ENCODE assay signal across 8 cellular contexts in genomic region chr19:30228726-30229523, GRCh38.
A peak's percentile ranks its signal among the peaks of the same experiment; 100 is the strongest.
DNase-seq lines count a peak whose midpoint lies in the region; ATAC-seq and TF ChIP-seq lines count a peak whose summit lies in the region.

No MANE protein-coding gene starts in this region.

- TF ChIP-seq CTCF in IMR-90 (conservative IDR thresholded peaks at IDR 0.05; ENCODE audit: low read depth, low read length) = no peak
- no peak for TF ChIP-seq CTCF in endothelial cell (IDR thresholded peaks at IDR 0.05; ENCODE audit: unreplicated experiment)

- H3K23ac ChIP-seq in IMR-90 (ENCODE audit: low read depth, low read length) = no peak overlapping the region

- no TSS peak for BruUV-seq in IMR-90 (replicated peaks; lab: Mats Ljungman, UMichigan)

- H3K9ac ChIP-seq in IMR-90 (ENCODE audit: low read depth, low read length) = no peak overlapping the region

- ATAC-seq in IMR-90 (ENCODE audit: low read depth) (no peak), HG02973 (IDR thresholded peaks at IDR 0.05; ENCODE audit: unreplicated experiment) (no peak)
- ATAC-seq in natural killer cell treated with Interleukin-12 subunit alpha and Interleukin-12 subunit beta and Interleukin-15 and Interleukin-18, amount 100 ng/mL, for 72 hours = no peak

- no peak overlapping the region for H2BK15ac ChIP-seq in IMR-90 (ENCODE audit: low read depth, low read length)

- peaks cover 26% of the 10 kb centered on the region for H3K27me3 Mint-ChIP-seq in endothelial cell (ENCODE audit: unreplicated experiment)
- peaks cover 45 to 68% of the 10 kb centered on the region in 2 donors for H3K27me3 Mint-ChIP-seq in natural killer cell treated with Interleukin-12 subunit alpha and Interleukin-12 subunit beta and Interleukin-15 and Interleukin-18, amount 100 ng/mL, for 72 hours

- no peaks in the 10 kb centered on the region for H3K9me1 ChIP-seq in IMR-90 (ENCODE audit: insufficient read depth, low read length)

- DNase-seq in AG08396 (ENCODE audit: low spot score) (peak; percentile 69), IMR-90 (peak; percentile 6), endothelial cell (ENCODE audit: low spot score) (peak; percentile 43), RPMI8226 (no peak), NOMO-1 (lab: John Stamatoyannopoulos, UW; ENCODE audit: unreplicated experiment in 2 of 2) (no peak), activated gamma-delta T cell treated with Interleukin-2 at 50 U/mL for 16 hours (no peak)
- DNase-seq in natural killer cell treated with Interleukin-12 subunit alpha and Interleukin-12 subunit beta and Interleukin-15 and Interleukin-18, amount 100 ng/mL, for 72 hours (ENCODE audit: low spot score) = no peak

- H4K5ac ChIP-seq in IMR-90 (ENCODE audit: low read depth, low read length) = no peak overlapping the region

- TF ChIP-seq RAD21 in IMR-90 (IDR thresholded peaks at IDR 0.05; ENCODE audit: low read length) = no peak

- H2AFZ ChIP-seq in IMR-90 (replicated peaks; ENCODE audit: low read length, poor library complexity) = peak overlapping the region; percentile 63

- peak overlapping the region; percentile 93 for H3K4me3 Mint-ChIP-seq in endothelial cell (ENCODE audit: unreplicated experiment)
- peak overlapping the region; percentile 61 for H3K4me3 Mint-ChIP-seq in natural killer cell treated with Interleukin-12 subunit alpha and Interleukin-12 subunit beta and Interleukin-15 and Interleukin-18, amount 100 ng/mL, for 72 hours

- peak overlapping the region; percentile 10; the same call in 1 of the 2 replicates for H3K4me3 ChIP-seq in IMR-90 (ENCODE audit: insufficient read depth, low read depth, low read length)

- in situ Hi-C loops in IMR-90 (cut with MboI; ENCODE audit: low sequenced_read_pairs) = no loop called here

- peaks cover 23% of the 10 kb centered on the region for H3K4me1 Mint-ChIP-seq in endothelial cell (ENCODE audit: unreplicated experiment)
- H3K4me1 Mint-ChIP-seq in natural killer cell treated with Interleukin-12 subunit alpha and Interleukin-12 subunit beta and Interleukin-15 and Interleukin-18, amount 100 ng/mL, for 72 hours (ENCODE audit: low read depth in 2 of 2) = peaks cover 15 to 16% of the 10 kb centered on the region in 2 donors

- H2AK5ac ChIP-seq in IMR-90 (ENCODE audit: low read depth, low read length) = no peak overlapping the region

- CTCF ChIA-PET in IMR-90 (lab: Yijun Ruan, JAX) = interaction anchor here (0.6 kb wide), 1 partner anchor 322 kb away, joined by 4 read pairs; no protein-coding TSS in a partner anchor

- no peak for TF ChIP-seq POLR2A in IMR-90 (IDR thresholded peaks at IDR 0.05; ENCODE audit: low read depth, low read length)

- H3K27me3 ChIP-seq in IMR-90 (ENCODE audit: control insufficient read depth, insufficient read depth, low read length) = peaks cover 54% of the 10 kb centered on the region

- no peak overlapping the region for H2BK120ac ChIP-seq in IMR-90 (ENCODE audit: low read depth, low read length)

- H3K9me3 ChIP-seq in IMR-90 (ENCODE audit: control insufficient read depth, insufficient read depth, low read length) = no peaks in the 10 kb centered on the region

- H3K56ac ChIP-seq in IMR-90 (ENCODE audit: extremely low read depth, insufficient read depth, low read length) = no peak overlapping the region

- H2BK20ac ChIP-seq in IMR-90 (ENCODE audit: low read depth, low read length) = no peak overlapping the region

- H3K27ac Mint-ChIP-seq in endothelial cell (ENCODE audit: unreplicated experiment) = no peak overlapping the region
- no peak overlapping the region for H3K27ac Mint-ChIP-seq in natural killer cell treated with Interleukin-12 subunit alpha and Interleukin-12 subunit beta and Interleukin-15 and Interleukin-18, amount 100 ng/mL, for 72 hours

- H4K91ac ChIP-seq in IMR-90 (ENCODE audit: insufficient read depth, low read depth, low read length) = no peak overlapping the region

- intact Hi-C loops in IMR-90 (cut with micrococcal nuclease) = loop anchor here (10.0 kb wide), 2 partner anchors 284 to 416 kb away; partner anchors contain the start of gene URI1

- H3K27ac ChIP-seq in IMR-90 (ENCODE audit: insufficient read depth, low read length) = no peak overlapping the region

- no peaks in the 10 kb centered on the region for H4K20me1 ChIP-seq in IMR-90 (ENCODE audit: insufficient read depth, low read length)

- no peak overlapping the region for H3K18ac ChIP-seq in IMR-90 (ENCODE audit: low read depth, low read length)

- no peaks in the 10 kb centered on the region for H3K36me3 ChIP-seq in IMR-90 (ENCODE audit: control insufficient read depth, insufficient read depth, low read length)

- dilution Hi-C loops in IMR-90 (cut with HindIII; ENCODE audit: low sequenced_read_pairs, unreplicated experiment) = no loop called here

- H3K36me3 Mint-ChIP-seq in endothelial cell (ENCODE audit: low read depth, unreplicated experiment) = peaks cover 5% of the 10 kb centered on the region
- H3K36me3 Mint-ChIP-seq in natural killer cell treated with Interleukin-12 subunit alpha and Interleukin-12 subunit beta and Interleukin-15 and Interleukin-18, amount 100 ng/mL, for 72 hours = peaks cover 6% of the 10 kb centered on the region

- no peak overlapping the region for H2AK9ac ChIP-seq in IMR-90 (replicated peaks; ENCODE audit: low read depth, low read length, poor library complexity)

- POLR2A ChIA-PET in IMR-90 (lab: Charles Lee; ENCODE audit: unreplicated experiment) = no interaction called here

- H3K4me2 ChIP-seq in IMR-90 (ENCODE audit: low read depth, low read length) = peak overlapping the region; percentile 50

- H4K8ac ChIP-seq in IMR-90 (ENCODE audit: low read depth in 2 of 2, low read length in 2 of 2) = no peak overlapping the region

- WGBS in IMR-90 (ENCODE audit: extremely low coverage in 2 of 2, insufficient read length in 1 of 2), 2 experiments = 0% methylated on average over 3 of the region's 54 CpGs; no CpG with 5 or more reads in 1 of the 2 experiments

- H3K9me3 Mint-ChIP-seq in endothelial cell (ENCODE audit: unreplicated experiment) = no peaks in the 10 kb centered on the region
- H3K9me3 Mint-ChIP-seq in natural killer cell treated with Interleukin-12 subunit alpha and Interleukin-12 subunit beta and Interleukin-15 and Interleukin-18, amount 100 ng/mL, for 72 hours = no peaks in the 10 kb centered on the region

- H3K4me1 ChIP-seq in IMR-90 (ENCODE audit: control insufficient read depth, insufficient read depth, low read length) = peaks cover 4% of the 10 kb centered on the region; the same call in 1 of the 2 replicates

- H3K4ac ChIP-seq in IMR-90 (ENCODE audit: low read depth, low read length) = no peak overlapping the region

- no peak overlapping the region for H3K14ac ChIP-seq in IMR-90 (replicated peaks; ENCODE audit: low read depth, low read length)

- H2BK5ac ChIP-seq in IMR-90 (ENCODE audit: low read depth, low read length, poor library complexity, severe bottlenecking) = no peak overlapping the region

- H3K79me1 ChIP-seq in IMR-90 (ENCODE audit: low read depth in 1 of 2, low read length in 2 of 2) = no peaks in the 10 kb centered on the region

TF ChIP-seq in IMR-90, 13 proteins besides CTCF, POLR2A, EP300 and RAD21:
- no peak for TF ChIP-seq RFX5 (IDR thresholded peaks at IDR 0.05; ENCODE audit: low read depth, low read length)
- no peak for TF ChIP-seq FOS (IDR thresholded peaks at IDR 0.05; ENCODE audit: low read depth, low read length)
- TF ChIP-seq MAFK (IDR thresholded peaks at IDR 0.05; ENCODE audit: low read depth, low read length) = no peak
- no peak for TF ChIP-seq BHLHE40 (IDR thresholded peaks at IDR 0.05; ENCODE audit: low read depth, low read length)
- no peak for TF ChIP-seq USF2 (IDR thresholded peaks at IDR 0.05; ENCODE audit: low read depth, low read length)
- TF ChIP-seq CEBPB (IDR thresholded peaks at IDR 0.05; ENCODE audit: low read depth, low read length) = no peak
- TF ChIP-seq MXI1 (IDR thresholded peaks at IDR 0.05; ENCODE audit: borderline replicate concordance, low read depth, low read length) = no peak
- no peak for TF ChIP-seq ELK1 (IDR thresholded peaks at IDR 0.05; ENCODE audit: borderline replicate concordance, low read depth, low read length)
- TF ChIP-seq RCOR1 (IDR thresholded peaks at IDR 0.05; ENCODE audit: insufficient replicate concordance, low read length) = no peak
- no peak for TF ChIP-seq SMC3 (IDR thresholded peaks at IDR 0.05; ENCODE audit: low read depth, low read length)
- TF ChIP-seq CHD1 (IDR thresholded peaks at IDR 0.05; ENCODE audit: low read depth, low read length) = no peak
- TF ChIP-seq MAZ (IDR thresholded peaks at IDR 0.05; ENCODE audit: borderline replicate concordance, low read depth, low read length) = no peak
- TF ChIP-seq NFE2L2 (IDR thresholded peaks at IDR 0.05; ENCODE audit: low read depth, low read length) = no peak

Comparison
In these comparisons a context has a peak if more than half of its experiments do, and no peak if none do; other contexts are left out.
1. DNase-seq: peak in AG08396 (single experiment), IMR-90 (single experiment) and endothelial cell (single experiment); none in natural killer cell treated with Interleukin-12 subunit alpha and Interleukin-12 subunit beta and Interleukin-15 and Interleukin-18, amount 100 ng/mL, for 72 hours (single experiment), RPMI8226 (single experiment), NOMO-1 (0 of 2) and activated gamma-delta T cell treated with Interleukin-2 at 50 U/mL for 16 hours (single experiment).